ENCODE assay signal across 8 cellular contexts in the genomic region with DNA sequence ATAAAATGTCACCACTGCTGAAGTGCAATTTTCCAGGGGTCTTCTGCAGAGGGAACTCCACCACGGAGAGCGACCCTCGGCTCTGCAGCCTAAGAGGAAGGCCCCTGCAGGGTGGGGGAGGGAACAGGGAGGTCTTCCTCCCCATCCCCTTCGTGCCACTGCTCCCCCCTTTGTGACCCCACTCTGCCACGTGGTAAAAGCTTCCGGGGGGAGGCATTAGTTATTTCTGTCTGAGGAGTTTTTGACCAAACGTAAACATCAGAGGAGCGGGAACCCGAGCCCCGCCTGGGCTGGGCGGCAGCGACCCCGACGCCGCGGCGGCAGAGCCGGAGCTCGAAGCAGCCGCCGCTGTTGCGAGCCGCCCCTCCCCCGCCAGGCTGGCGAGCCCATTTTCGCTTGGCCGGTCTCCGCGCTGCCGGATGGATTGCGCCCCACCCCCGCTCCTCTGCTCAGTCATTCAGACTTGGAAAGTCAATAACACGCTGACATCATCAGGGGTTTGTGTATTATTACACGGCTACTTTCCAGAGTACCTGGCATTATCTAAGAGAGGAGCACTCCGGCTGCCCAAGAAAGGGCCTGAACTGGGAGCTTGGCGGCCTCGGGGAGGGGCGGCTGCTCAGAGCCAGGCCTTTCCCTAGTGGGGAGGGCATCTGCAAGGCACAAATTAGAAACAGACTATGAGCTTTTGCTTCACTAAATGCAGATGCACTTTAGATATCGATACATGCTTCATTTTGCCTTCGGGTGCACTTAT.
DNase-seq lines count a peak whose midpoint lies in the region; ATAC-seq and TF ChIP-seq lines count a peak whose summit lies in the region.

No MANE protein-coding gene starts in this region.

- no peaks in the 10 kb centered on the region for H3K36me3 Mint-ChIP-seq in memory B cell

- peak overlapping the region; percentile 60 for H3K4me3 ChIP-seq in effector memory CD4-positive, alpha-beta T cell (ENCODE audit: insufficient read depth, low read depth, low read length, poor library complexity, severe bottlenecking)

- peak overlapping the region; percentile 98 for H3K27ac Mint-ChIP-seq in memory B cell

- H3K9me3 ChIP-seq in effector memory CD4-positive, alpha-beta T cell (ENCODE audit: control insufficient read depth, low read length) = no peaks in the 10 kb centered on the region

- DNase-seq in CMK (ENCODE audit: low read depth) (peak; percentile 81), GM20000 (ENCODE audit: low spot score) (peak; percentile 89), HS-5 (ENCODE audit: low read depth) (peak; percentile 93), NK-92 (lab: John Stamatoyannopoulos, UW; ENCODE audit: unreplicated experiment) (peak; percentile 79), memory B cell (ENCODE audit: low spot score in 2 of 2) (peak; percentile 98 to 99)
- DNase-seq in activated CD8-positive, alpha-beta memory T cell treated with anti-CD3 and anti-CD28 coated beads for 4 hours (ENCODE audit: low read depth in 2 of 2) = peak; percentile 88 to 90
- peak; percentile 89 to 93 (median 89) for DNase-seq in effector memory CD4-positive, alpha-beta T cell
- DNase-seq in stimulated activated CD8-positive, alpha-beta memory T cell treated with anti-CD3 and anti-CD28 coated beads, Interleukin-12 subunit alpha, Interleukin-12 subunit beta, amount 100 ng/mL, for 1 hour (ENCODE audit: low read depth) = peak; percentile 93

- H3K4me1 ChIP-seq in effector memory CD4-positive, alpha-beta T cell (ENCODE audit: control insufficient read depth, insufficient read depth, low read length, poor library complexity, severe bottlenecking) = peaks cover 24% of the 10 kb centered on the region

- no peak for TF ChIP-seq CTCF in GM20000 (IDR thresholded peaks at IDR 0.05; ENCODE audit: extremely low read depth, missing control alignments)

- peak; percentile 84 for ATAC-seq in memory B cell (ENCODE audit: low read depth)

- H3K9me3 Mint-ChIP-seq in memory B cell = no peaks in the 10 kb centered on the region

- peak overlapping the region; percentile 89 for H3K4me3 Mint-ChIP-seq in memory B cell

- peak overlapping the region; percentile 93 for H3K27ac ChIP-seq in effector memory CD4-positive, alpha-beta T cell (ENCODE audit: insufficient read depth, low read length, poor library complexity, severe bottlenecking)

- no peaks in the 10 kb centered on the region for H3K36me3 ChIP-seq in effector memory CD4-positive, alpha-beta T cell (ENCODE audit: control insufficient read depth, insufficient read depth, low read length)

- H3K27me3 ChIP-seq in effector memory CD4-positive, alpha-beta T cell (replicated peaks; ENCODE audit: control insufficient read depth, insufficient read depth, low read length, poor library complexity, severe bottlenecking) = no peaks in the 10 kb centered on the region

- H3K27me3 Mint-ChIP-seq in memory B cell = no peaks in the 10 kb centered on the region

- peaks cover 33% of the 10 kb centered on the region for H3K4me1 Mint-ChIP-seq in memory B cell

Comparison
In these comparisons a context has a peak if more than half of its experiments do, and no peak if none do; other contexts are left out.
1. Peak in every context shown above with its lines: DNase-seq, ATAC-seq, H3K4me3 ChIP-seq and H3K27ac ChIP-seq.